ENCODE assay signal across 28 cellular contexts in the genomic region with DNA sequence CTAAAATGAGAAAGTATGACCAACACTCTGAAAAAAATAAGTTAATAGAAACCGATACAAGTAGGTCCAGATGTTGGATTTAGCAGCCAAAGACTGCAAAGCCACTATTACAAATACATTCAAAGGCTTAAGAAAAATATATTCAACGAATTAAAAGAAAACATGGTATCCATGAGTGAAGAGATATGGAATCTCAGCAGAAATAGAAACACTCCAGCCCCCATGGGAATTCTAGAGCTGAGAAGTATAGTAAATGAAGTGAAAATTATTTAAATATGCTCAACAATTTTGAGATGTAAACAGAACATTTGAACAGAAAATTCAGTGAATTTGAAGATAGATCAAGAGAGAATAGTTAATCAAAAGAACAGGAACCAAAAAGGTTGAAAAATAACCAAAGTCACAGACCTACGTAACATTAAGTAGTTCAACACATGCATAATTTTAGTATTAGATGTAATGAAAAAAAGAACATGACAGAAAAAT.
DNase-seq lines count a peak whose midpoint lies in the region; ATAC-seq, FAIRE-seq and TF ChIP-seq lines count a peak whose summit lies in the region.
"Had no signal": no experiment of that assay in that cellular context is flagged by ENCODE, and none has a peak within 500 bp of the region (broad histone marks: within the 10 kb centered on the region; RNA-seq: fewer than 3 reads in every experiment).

No MANE protein-coding gene starts in this region.

- H3K27ac ChIP-seq in A549 (no peak overlapping the region), pancreas (no peak overlapping the region)
- H3K27ac ChIP-seq: 22Rv1, BLaER1 had no signal

- no peak overlapping the region for H3K27ac Mint-ChIP-seq in natural killer cell
- H3K27ac Mint-ChIP-seq: CD14-positive monocyte; CD4-positive, alpha-beta memory T cell; CD4-positive, CD25-positive, alpha-beta regulatory T cell; CD8-positive, alpha-beta memory T cell had no signal

- no peaks in the 10 kb centered on the region for H3K4me1 Mint-ChIP-seq in natural killer cell
- H3K4me1 Mint-ChIP-seq: CD14-positive monocyte; CD4-positive, alpha-beta memory T cell; CD4-positive, CD25-positive, alpha-beta regulatory T cell; CD8-positive, alpha-beta memory T cell had no signal

- CTCF ChIA-PET in A549 (lab: Yijun Ruan, JAX): no interaction called here

- TF ChIP-seq EP300 in A549 (IDR thresholded peaks at IDR 0.05): no peak

- POLR2A ChIA-PET in A549 (lab: Yijun Ruan, JAX): no interaction called here

- H3K4me3 ChIP-seq in A549 (no peak overlapping the region), fibroblast of the aortic adventitia (ENCODE audit: low read depth, low read length) (no peak overlapping the region), pancreas (no peak overlapping the region)
- H3K4me3 ChIP-seq: BLaER1, GM12878 had no signal

- no peak overlapping the region for H3K4me3 Mint-ChIP-seq in natural killer cell
- H3K4me3 Mint-ChIP-seq: CD14-positive monocyte; CD4-positive, alpha-beta memory T cell; CD4-positive, CD25-positive, alpha-beta regulatory T cell; CD8-positive, alpha-beta memory T cell had no signal

- TF ChIP-seq POLR2A in A549 (IDR thresholded peaks at IDR 0.05; ENCODE audit: low read length): no peak

- ATAC-seq in A549 (no peak), pancreas (no peak), GM19467 (IDR thresholded peaks at IDR 0.05; ENCODE audit: unreplicated experiment) (no peak), natural killer cell (no peak), GM19452 (IDR thresholded peaks at IDR 0.05; ENCODE audit: unreplicated experiment) (no peak)
- ATAC-seq: GM12878 had no signal

- TF ChIP-seq CTCF in A549 (IDR thresholded peaks at IDR 0.05) (no peak), fibroblast of the aortic adventitia (IDR thresholded peaks at IDR 0.05; ENCODE audit: insufficient read depth, low read length) (no peak), pancreas (IDR thresholded peaks at IDR 0.05) (no peak), natural killer cell (IDR thresholded peaks at IDR 0.05) (no peak)

- H3K9me3 Mint-ChIP-seq in natural killer cell: no peaks in the 10 kb centered on the region
- H3K9me3 Mint-ChIP-seq: CD8-positive, alpha-beta memory T cell had no signal

- no peaks in the 10 kb centered on the region for H3K36me3 Mint-ChIP-seq in natural killer cell
- H3K36me3 Mint-ChIP-seq: CD14-positive monocyte; CD4-positive, alpha-beta memory T cell; CD4-positive, CD25-positive, alpha-beta regulatory T cell; CD8-positive, alpha-beta memory T cell had no signal

- H3K27me3 Mint-ChIP-seq in natural killer cell (ENCODE audit: low read depth in 2 of 2): peaks cover 13 to 52% of the 10 kb centered on the region in 2 donors

- no peaks in the 10 kb centered on the region for H3K36me3 ChIP-seq in pancreas
- H3K36me3 ChIP-seq: BE2C, BLaER1 had no signal

- intact Hi-C loops in pancreas (cut with DNase I) (no loop called here), natural killer cell (cut with micrococcal nuclease) (no loop called here)

- no peaks in the 10 kb centered on the region for H3K27me3 ChIP-seq in pancreas
- H3K27me3 ChIP-seq: BE2C, BLaER1 had no signal

- FAIRE-seq in A549 (lab: Jason Lieb, UNC) (no peak), endometrium (lab: Jason Lieb, UNC) (peak; percentile 46), pancreas (lab: Jason Lieb, UNC) (peak; percentile 41)
- FAIRE-seq: GM12878, GM12892, GM18507 had no signal

- TF ChIP-seq RAD21 in A549 (conservative IDR thresholded peaks at IDR 0.05 in 1 of 2, IDR thresholded peaks at IDR 0.05 in 1 of 2): no peak

- H3K9me3 ChIP-seq in A549 (no peaks in the 10 kb centered on the region), pancreas (no peaks in the 10 kb centered on the region)
- H3K9me3 ChIP-seq: BE2C, BLaER1 had no signal

- no peak overlapping the region for H3K4me2 ChIP-seq in A549
- H3K4me2 ChIP-seq: BLaER1 had no signal

- 47% methylated on average over 3 of the region's 3 CpGs for WGBS in A549 (ENCODE audit: missing lambda C conversion rate)
- WGBS in pancreas, 2 donors: 81 to 83% methylated on average over 3 of the region's 3 CpGs

- H3K4me1 ChIP-seq in A549 (no peaks in the 10 kb centered on the region), pancreas (no peaks in the 10 kb centered on the region)
- H3K4me1 ChIP-seq: BE2C, BLaER1 had no signal

- DNase-seq in A549 (ENCODE audit: low read depth in 1 of 2, low spot score in 1 of 2) (no peak), fibroblast of the aortic adventitia (ENCODE audit: low read depth) (peak; percentile 8), pancreas (no peak), natural killer cell (no peak), NCI-H1092 treated with DMSO at 0.1 percent for 48 hours (lab: John Stamatoyannopoulos, UW) (no peak)
- DNase-seq: ACHN; BE2C; C1 segment of cervical spinal cord; CD4-positive, alpha-beta memory T cell; CD4-positive, CD25-positive, alpha-beta regulatory T cell; CD8-positive, alpha-beta memory T cell; COR-L47; DMS 273 treated with DMSO at 0.1 percent for 48 hours; DMS153; DMS53; DMS79; DND-41; EL; GDM1 had no signal

TF ChIP-seq in A549, 52 proteins besides CTCF, POLR2A, EP300 and RAD21:
- peak; percentile 92 for TF ChIP-seq CBX8 (IDR thresholded peaks at IDR 0.05)
- no peak for TF ChIP-seq HOXB13 (CRISPR knock-in tag; IDR thresholded peaks at IDR 0.05; ENCODE audit: low read depth)
- TF ChIP-seq CEBPB (IDR thresholded peaks at IDR 0.05): no peak
- TF ChIP-seq, protein P1, sequence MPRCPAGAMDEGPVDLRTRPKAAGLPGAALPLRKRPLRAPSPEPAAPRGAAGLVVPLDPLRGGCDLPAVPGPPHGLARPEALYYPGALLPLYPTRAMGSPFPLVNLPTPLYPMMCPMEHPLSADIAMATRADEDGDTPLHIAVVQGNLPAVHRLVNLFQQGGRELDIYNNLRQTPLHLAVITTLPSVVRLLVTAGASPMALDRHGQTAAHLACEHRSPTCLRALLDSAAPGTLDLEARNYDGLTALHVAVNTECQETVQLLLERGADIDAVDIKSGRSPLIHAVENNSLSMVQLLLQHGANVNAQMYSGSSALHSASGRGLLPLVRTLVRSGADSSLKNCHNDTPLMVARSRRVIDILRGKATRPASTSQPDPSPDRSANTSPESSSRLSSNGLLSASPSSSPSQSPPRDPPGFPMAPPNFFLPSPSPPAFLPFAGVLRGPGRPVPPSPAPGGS (IDR thresholded peaks at IDR 0.05): no peak
- TF ChIP-seq HEYL (CRISPR knock-in tag; IDR thresholded peaks at IDR 0.05): no peak
- peak; percentile 94 for TF ChIP-seq RNF2 (IDR thresholded peaks at IDR 0.05; ENCODE audit: borderline replicate concordance, low read depth)
